ENCODE assay signal across 17 cellular contexts in the genomic region with DNA sequence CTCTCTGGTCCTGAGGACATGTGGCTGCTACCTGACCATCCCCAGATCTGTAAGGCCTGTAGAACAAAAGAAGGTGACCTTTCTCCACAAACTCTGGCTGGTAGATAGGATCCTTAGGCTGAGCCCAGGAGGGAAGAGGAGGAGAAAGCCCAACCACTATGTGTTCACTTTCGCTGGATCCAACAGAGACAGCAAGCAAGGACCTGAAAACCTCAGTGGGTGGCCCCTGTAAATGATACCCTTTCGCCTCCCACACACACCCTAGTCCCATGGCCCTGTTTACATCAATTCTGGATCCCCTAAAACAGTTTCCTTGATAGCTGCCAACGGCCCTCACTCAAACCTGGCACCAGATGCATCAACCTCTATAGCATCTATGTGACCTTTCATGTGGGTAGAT. TPM values are rescaled to one million over a fixed set of nuclear protein-coding genes. Genes with fewer than 3 reads are reported as not detected.
DNase-seq lines count a peak whose midpoint lies in the region; ATAC-seq, FAIRE-seq and TF ChIP-seq lines count a peak whose summit lies in the region.
"Had no signal": no experiment of that assay in that cellular context is flagged by ENCODE, and none has a peak within 500 bp of the region (broad histone marks: within the 10 kb centered on the region; RNA-seq: fewer than 3 reads in every experiment).

No MANE protein-coding gene starts in this region.

- TF ChIP-seq CTCF in GM12878 (IDR thresholded peaks at IDR 0.05 in 2 of 3, conservative IDR thresholded peaks at IDR 0.05 in 1 of 3; ENCODE audit: control insufficient read depth in 2 of 3, extremely low read depth in 1 of 3, insufficient read depth in 1 of 3, low read depth in 3 of 3, low read length in 3 of 3) = no peak

- no peak overlapping the region for H4K8ac ChIP-seq in trophoblast cell (ENCODE audit: low read depth, low read length)

- no peak overlapping the region for H4K12ac ChIP-seq in trophoblast cell (ENCODE audit: low read depth, low read length)

- TF ChIP-seq POLR2A in GM12878 (IDR thresholded peaks at IDR 0.05; ENCODE audit: low read depth, low read length) = 0 out of 2 replicates have a peak, but pooled peaks have one; percentile 13

- H3K79me2 ChIP-seq in GM12878 (ENCODE audit: control insufficient read depth, insufficient read depth, low read length) (peaks cover 94% of the 10 kb centered on the region), trophoblast cell (ENCODE audit: control insufficient read depth, insufficient read depth, low read length, poor library complexity) (peaks cover 23% of the 10 kb centered on the region)

- H3K27ac ChIP-seq in GM12878 (ENCODE audit: control insufficient read depth, insufficient read depth) (peak overlapping the region; percentile 75), trophoblast cell (ENCODE audit: low read depth, low read length) (no peak overlapping the region)
- H3K27ac ChIP-seq: 22Rv1, brain microvascular endothelial cell, SK-N-MC had no signal

- H3K18ac ChIP-seq in trophoblast cell (ENCODE audit: low read length) = peak overlapping the region; percentile 15

- SMC1A ChIA-PET in GM12878 (lab: Charles Lee; ENCODE audit: uncharacterized antibody, unreplicated experiment) = interaction anchor here (1.1 to 17.2 kb wide), 8 partner anchors 10 to 40 kb away, joined by 3 to 298 read pairs (median 10); partner anchors contain the start of genes CCDC12 and NBEAL2

- BruUV-seq in GM12878 (replicated peaks; lab: Mats Ljungman, UMichigan) = no TSS peak

- no peaks in the 10 kb centered on the region for H3K27me3 ChIP-seq in GM12878 (replicated peaks in 1 of 2; ENCODE audit: control insufficient read depth in 2 of 2, insufficient read depth in 2 of 2, low read length in 1 of 2)
- H3K27me3 ChIP-seq in trophoblast cell (ENCODE audit: insufficient read depth, low read length) = no peaks in the 10 kb centered on the region
- H3K27me3 ChIP-seq: brain microvascular endothelial cell had no signal

- H3K14ac ChIP-seq in trophoblast cell (ENCODE audit: low read length) = no peak overlapping the region

- no peak overlapping the region for H2AFZ ChIP-seq in GM12878 (ENCODE audit: control insufficient read depth, low read depth, low read length)
- no peak overlapping the region for H2AFZ ChIP-seq in trophoblast cell (ENCODE audit: insufficient read depth, low read length, poor library complexity)

- no peak overlapping the region for H2AK5ac ChIP-seq in trophoblast cell (ENCODE audit: low read length)

- H3K9me3 ChIP-seq in GM12878 (replicated peaks; ENCODE audit: control insufficient read depth, insufficient read depth, low read length) (no peaks in the 10 kb centered on the region), trophoblast cell (ENCODE audit: insufficient read depth, low read depth, low read length) (no peaks in the 10 kb centered on the region)

- H4K20me1 ChIP-seq in GM12878 (ENCODE audit: control insufficient read depth, insufficient read depth) = peaks cover 2% of the 10 kb centered on the region

- H3K4ac ChIP-seq in trophoblast cell (ENCODE audit: low read depth, low read length) = peak overlapping the region; percentile 49

- no peak overlapping the region for H4K91ac ChIP-seq in trophoblast cell (ENCODE audit: low read depth, low read length)

- H2BK120ac ChIP-seq in trophoblast cell (ENCODE audit: insufficient read depth, low read length, poor library complexity) = no peak overlapping the region

- H3K23ac ChIP-seq in trophoblast cell (ENCODE audit: low read length) = no peak overlapping the region

- in situ Hi-C loops in GM12878 (cut with MboI) = no loop called here

- peaks cover 4 to 9% of the 10 kb centered on the region in 2 experiments; a peak in 3 of 4 replicates for H3K36me3 ChIP-seq in GM12878 (ENCODE audit: control insufficient read depth in 2 of 2, insufficient read depth in 2 of 2, low read length in 1 of 2)
- H3K36me3 ChIP-seq in trophoblast cell (ENCODE audit: control insufficient read depth in 1 of 2, insufficient read depth in 2 of 2, low read length in 2 of 2) = peaks cover 0 to 2% of the 10 kb centered on the region in 2 experiments
- H3K36me3 ChIP-seq: brain microvascular endothelial cell had no signal

- H3K4me2 ChIP-seq in GM12878 (ENCODE audit: control insufficient read depth, insufficient read depth) (peak overlapping the region; percentile 60), trophoblast cell (ENCODE audit: low read length) (no peak overlapping the region)

- intact Hi-C loops in GM12878 (cut with micrococcal nuclease; ENCODE audit: unreplicated experiment) = no loop called here

- no peak for FAIRE-seq in GM12878 (lab: Jason Lieb, UNC)
- FAIRE-seq: islet of Langerhans had no signal

- no peak for TF ChIP-seq RAD21 in GM12878 (IDR thresholded peaks at IDR 0.05; ENCODE audit: insufficient read depth, low read depth, low read length)

- peak overlapping the region; percentile 33 for H3K4me3 ChIP-seq in Jurkat, Clone E6-1 (ENCODE audit: low read length)
- H3K4me3 ChIP-seq in GM12878 (peak overlapping the region; percentile 11; the same call in 1 of the 2 replicates), trophoblast cell (ENCODE audit: low read depth, low read length) (no peak overlapping the region)
- H3K4me3 ChIP-seq: SK-N-MC had no signal

- peak; percentile 16 to 41 for DNase-seq in NCI-H2081 (lab: John Stamatoyannopoulos, UW)
- no peak for DNase-seq in NCI-H2081 treated with DMSO at 0.1 percent for 48 hours (lab: John Stamatoyannopoulos, UW)
- no peak for DNase-seq in Jurkat, Clone E6-1 (ENCODE audit: low read depth, low spot score)
- DNase-seq in GM12878 (ENCODE audit: low read depth, low spot score) = no peak
- no peak for DNase-seq in trophoblast cell
- no peak for DNase-seq in NCI-H226
- DNase-seq in NCI-H2227 (lab: John Stamatoyannopoulos, UW; ENCODE audit: unreplicated experiment) = no peak
- DNase-seq: activated CD8-positive, alpha-beta memory T cell treated with anti-CD3 and anti-CD28 coated beads for 24 hours; brain microvascular endothelial cell; GOT3; IMR-90; NCI-H2227 treated with DMSO at 0.1 percent for 48 hours; stimulated activated CD4-positive, alpha-beta T cell treated with anti-CD3 and anti-CD28 coated beads, Interleukin-4, amount 100 ng/mL, for 1 hour had no signal

- H2BK12ac ChIP-seq in trophoblast cell (ENCODE audit: low read length) = no peak overlapping the region

- no peaks in the 10 kb centered on the region for H3K79me1 ChIP-seq in trophoblast cell (ENCODE audit: low read length)

- peaks cover 70% of the 10 kb centered on the region for H3K4me1 ChIP-seq in GM12878 (ENCODE audit: control insufficient read depth, insufficient read depth, low read length)
- peaks cover 21 to 26% of the 10 kb centered on the region in 2 experiments for H3K4me1 ChIP-seq in trophoblast cell (ENCODE audit: control insufficient read depth in 1 of 2, insufficient read depth in 2 of 2, low read length in 2 of 2)

- H3K9ac ChIP-seq in GM12878 (ENCODE audit: control insufficient read depth, insufficient read depth, low read length) (peak overlapping the region; percentile 43), trophoblast cell (ENCODE audit: low read length) (no peak overlapping the region)

- H2BK5ac ChIP-seq in trophoblast cell (ENCODE audit: low read depth, low read length, poor library complexity) = no peak overlapping the region

- POLR2A ChIA-PET in GM12878 (lab: Charles Lee) = interaction anchor here (1.0 to 10.1 kb wide), 8 partner anchors 11 to 33 kb away, joined by 3 to 163 read pairs (median 8); partner anchors contain the start of genes CCDC12 and NBEAL2

- 9% methylated on average over 3 of the region's 3 CpGs for WGBS in GM12878 (ENCODE audit: insufficient coverage, insufficient replicate concordance, low lambda C conversion rate, missing lambda C conversion rate)
- no CpG with 5 or more reads among the region's 3 CpGs for WGBS in trophoblast cell (ENCODE audit: extremely low coverage, insufficient coverage, insufficient read length)

- RAD21 ChIA-PET in GM12878 (lab: Charles Lee; ENCODE audit: unreplicated experiment) = interaction anchor here (0.6 to 7.0 kb wide), 11 partner anchors 11 to 33 kb away, joined by 3 to 48 read pairs (median 7); partner anchors contain the start of gene NBEAL2

- TF ChIP-seq EP300 in GM12878 (IDR thresholded peaks at IDR 0.05; ENCODE audit: borderline replicate concordance in 1 of 2, control insufficient read depth in 1 of 2, low read depth in 2 of 2, low read length in 2 of 2) = no peak

- CTCF ChIA-PET in GM12878 (lab: Yijun Ruan, JAX) = interaction anchor here (0.9 to 2.5 kb wide), 3 partner anchors 18 to 28 kb away, joined by 3 to 7 read pairs (median 5); no protein-coding TSS in a partner anchor

- ATAC-seq in GM12878 (peak; percentile 7), HG03175 (IDR thresholded peaks at IDR 0.05; ENCODE audit: unreplicated experiment) (no peak)

RNA-seq across cellular contexts. Expression of gene CCDC12, which starts 22.4 kb away (rescaled TPM):
- 85.1 TPM for polyA plus RNA-seq in Jurkat, Clone E6-1 (2012; ENCODE audit: insufficient read depth, insufficient read length)
- total RNA-seq in GM12878 (2013; cell fraction: nucleolus; rRNA removed) = 111 and 121 TPM in 2 replicates
- total RNA-seq in GM12878 (2014; rRNA removed) = 46.9 and 53.0 TPM in 2 replicates
- 67.3 and 72.4 TPM in 2 replicates for total RNA-seq in GM12878 (2014; rRNA removed; fragmentation: Illumina TruSeq; extraction: Trizol)
- 65.8 and 65.9 TPM in 2 replicates for total RNA-seq in GM12878 (2021)
- polyA plus RNA-seq in GM12878 (2011; ENCODE audit: low read depth) = 29.4 TPM
- 31.2 and 45.6 TPM in 2 replicates for polyA plus RNA-seq in GM12878 (2011; rRNA removed)
- polyA plus RNA-seq in GM12878 (2011; cell fraction: cytosol; rRNA removed) = 52.2 and 68.0 TPM in 2 replicates
- polyA plus RNA-seq in GM12878 (2011; cell fraction: nucleus; rRNA removed) = 63.4 and 85.5 TPM in 2 replicates
- 47.7 and 72.7 TPM in 2 replicates for polyA plus RNA-seq in GM12878 (2012)
- 11.2 and 63.3 TPM in 2 replicates for polyA plus RNA-seq in GM12878 (2014; fragmentation: Illumina TruSeq; extraction: Trizol)
- polyA plus RNA-seq in GM12878 (2014; fragmentation: Nextera tagmentation; extraction: Ambion mirVana) = 10 to 100 TPM in 1 of 2 experiments, 1 to 10 TPM in 1; 9.2 to 22.5 TPM
- polyA plus RNA-seq in GM12878 (2014; rRNA removed) = 59.3 and 67.6 TPM in 2 replicates
- 10 to 100 TPM; 83.1 to 91.4 TPM for polyA plus RNA-seq in GM12878 (2016; fragmentation: Nextera tagmentation; extraction: Ambion mirVana)
- polyA minus RNA-seq in GM12878 (2011; rRNA and poly(A)+ RNA removed) = 69.5 and 77.8 TPM in 2 replicates
- polyA minus RNA-seq in GM12878 (2011; cell fraction: cytosol; rRNA and poly(A)+ RNA removed) = 15.6 and 18.2 TPM in 2 replicates
- polyA minus RNA-seq in GM12878 (2011; cell fraction: nucleus; rRNA and poly(A)+ RNA removed) = 64.3 and 144 TPM in 2 replicates
- 47.9 and 48.1 TPM in 2 replicates for polyA plus RNA-seq in trophoblast cell (2013)

RNA-seq across cellular contexts. Expression of gene NBEAL2, which starts 25.3 kb away (rescaled TPM):
- polyA plus RNA-seq in Jurkat, Clone E6-1 (2012; ENCODE audit: insufficient read depth, insufficient read length) = 116 TPM
- total RNA-seq in GM12878 (2013; cell fraction: nucleolus; rRNA removed) = 152 and 168 TPM in 2 replicates
- total RNA-seq in GM12878 (2014; rRNA removed) = 47.2 and 52.0 TPM in 2 replicates
- 19.7 and 21.8 TPM in 2 replicates for total RNA-seq in GM12878 (2014; rRNA removed; fragmentation: Illumina TruSeq; extraction: Trizol)
- total RNA-seq in GM12878 (2021) = 106 and 127 TPM in 2 replicates
- polyA plus RNA-seq in GM12878 (2011; ENCODE audit: low read depth) = 27.1 TPM
- polyA plus RNA-seq in GM12878 (2011; rRNA removed) = 17.1 and 29.0 TPM in 2 replicates
- polyA plus RNA-seq in GM12878 (2011; cell fraction: cytosol; rRNA removed) = 39.5 and 52.6 TPM in 2 replicates
- 940 and 1,024 TPM in 2 replicates for polyA plus RNA-seq in GM12878 (2011; cell fraction: nucleus; rRNA removed)
- 62.9 and 78.4 TPM in 2 replicates for polyA plus RNA-seq in GM12878 (2012)
- 16.4 and 41.4 TPM in 2 replicates for polyA plus RNA-seq in GM12878 (2014; fragmentation: Illumina TruSeq; extraction: Trizol)
- polyA plus RNA-seq in GM12878 (2014; fragmentation: Nextera tagmentation; extraction: Ambion mirVana) = under 1 TPM; 0.07 to 0.18 TPM
- polyA plus RNA-seq in GM12878 (2014; rRNA removed) = 96.3 and 110 TPM in 2 replicates
- 10 to 100 TPM; 22.5 to 29.7 TPM for polyA plus RNA-seq in GM12878 (2016; fragmentation: Nextera tagmentation; extraction: Ambion mirVana)
- 21.7 and 46.1 TPM in 2 replicates for polyA minus RNA-seq in GM12878 (2011; rRNA and poly(A)+ RNA removed)
- 21.8 and 25.3 TPM in 2 replicates for polyA minus RNA-seq in GM12878 (2011; cell fraction: cytosol; rRNA and poly(A)+ RNA removed)
- polyA minus RNA-seq in GM12878 (2011; cell fraction: nucleus; rRNA and poly(A)+ RNA removed) = 95.1 and 139 TPM in 2 replicates
- polyA plus RNA-seq in trophoblast cell (2013) = 18.1 and 18.9 TPM in 2 replicates

Comparison
In these comparisons a context has a peak if more than half of its experiments do, and no peak if none do; other contexts are left out.
1. DNase-seq: peak in NCI-H2081 (2 of 2); none in NCI-H2081 treated with DMSO at 0.1 percent for 48 hours (single experiment), Jurkat, Clone E6-1 (single experiment), GM12878 (single experiment), trophoblast cell (0 of 2), NCI-H226 (single experiment) and NCI-H2227 (single experiment).